In the genomic region with DNA sequence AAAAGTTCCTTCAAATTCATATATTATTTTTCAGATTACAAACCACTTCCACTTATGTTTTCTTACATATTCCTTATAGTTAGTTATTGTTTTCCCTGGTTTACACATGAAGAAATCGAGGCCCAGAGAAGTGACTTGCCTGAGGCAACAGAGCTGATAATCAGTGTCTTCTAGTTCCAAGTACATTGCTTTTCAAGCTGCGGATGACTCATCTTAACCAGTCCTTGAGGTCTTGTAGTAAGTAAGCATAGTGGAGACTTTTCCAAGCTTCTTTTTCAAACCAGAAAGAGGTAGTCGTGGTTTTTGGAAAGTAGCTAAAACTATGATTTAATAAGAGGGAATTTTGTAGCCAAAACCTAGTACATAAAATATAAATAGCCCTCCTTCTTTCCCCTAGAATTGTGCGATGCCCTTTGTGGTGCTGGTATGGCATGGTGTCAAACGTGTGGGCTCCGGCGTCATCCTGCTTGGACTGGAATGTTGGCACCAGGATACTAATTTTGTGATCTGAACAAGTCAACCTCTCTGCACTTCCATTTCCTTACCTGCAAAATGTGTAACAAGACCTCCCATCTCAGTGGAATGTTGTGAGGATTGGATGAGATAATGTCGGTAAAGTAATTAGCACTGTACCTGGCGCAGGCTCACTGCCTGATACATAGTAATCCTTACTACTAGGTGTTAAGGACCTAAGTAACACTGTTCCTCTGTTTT, we compare ENCODE assay signal across 13 cellular contexts. TPM values are rescaled to one million over a fixed set of nuclear protein-coding genes. Genes with fewer than 3 reads are reported as not detected.
DNase-seq lines count a peak whose midpoint lies in the region; ATAC-seq and TF ChIP-seq lines count a peak whose summit lies in the region.
"Had no signal": no experiment of that assay in that cellular context is flagged by ENCODE, and none has a peak within 500 bp of the region (broad histone marks: within the 10 kb centered on the region; RNA-seq: fewer than 3 reads in every experiment).

No MANE protein-coding gene starts in this region.

- H3K4me1 Mint-ChIP-seq in activated CD4-positive, alpha-beta T cell treated with anti-CD3 and anti-CD28 coated beads for 36 hours = peaks cover 3% of the 10 kb centered on the region
- H3K4me1 Mint-ChIP-seq: immature natural killer cell had no signal

- TF ChIP-seq POLR2A in thyroid gland (IDR thresholded peaks at IDR 0.05) = no peak

- no peak for TF ChIP-seq CTCF in foreskin fibroblast (IDR thresholded peaks at IDR 0.05; ENCODE audit: low read depth, low read length)
- no peak for TF ChIP-seq CTCF in thyroid gland (IDR thresholded peaks at IDR 0.05)

- 50 to 55% methylated on average over 9 of the region's 9 CpGs for WGBS in thyroid gland, 2 donors

- no peak overlapping the region for H3K4me3 Mint-ChIP-seq in activated CD4-positive, alpha-beta T cell treated with anti-CD3 and anti-CD28 coated beads for 36 hours
- H3K4me3 Mint-ChIP-seq: immature natural killer cell had no signal

- peak overlapping the region in 1 of 3 donors; percentile 57 for H3K27ac ChIP-seq in thyroid gland
- H3K27ac ChIP-seq: cardiac muscle cell had no signal

- CTCF ChIA-PET in activated CD4-positive, alpha-beta T cell treated with anti-CD3 and anti-CD28 coated beads for 36 hours (lab: Charles Lee) = interaction anchor here (0.8 to 1.0 kb wide), 3 partner anchors 13 to 136 kb away, joined by 4 to 5 read pairs (median 4); no protein-coding TSS in a partner anchor

- ATAC-seq in activated CD4-positive, alpha-beta T cell treated with anti-CD3 and anti-CD28 coated beads for 36 hours = peak; percentile 44
- ATAC-seq in GM19395 (IDR thresholded peaks at IDR 0.05; ENCODE audit: unreplicated experiment) (no peak), GM18511 (IDR thresholded peaks at IDR 0.05; ENCODE audit: unreplicated experiment) (no peak)

- intact Hi-C loops in activated CD4-positive, alpha-beta T cell treated with anti-CD3 and anti-CD28 coated beads for 36 hours (cut with DNase I, micrococcal nuclease) = no loop called here
- intact Hi-C loops in thyroid gland (cut with DNase I) = no loop called here

- DNase-seq in activated CD4-positive, alpha-beta T cell treated with anti-CD3 and anti-CD28 coated beads for 36 hours = no peak
- DNase-seq in activated CD4-positive, alpha-beta T cell treated with anti-CD3 and anti-CD28 coated beads for 48 hours = no peak
- peak; percentile 95 for DNase-seq in adipocyte (ENCODE audit: low read depth)
- DNase-seq in foreskin fibroblast = peak; percentile 82 to 91
- peak; percentile 31 to 34 for DNase-seq in thyroid gland
- DNase-seq in NCI-H1092 (lab: John Stamatoyannopoulos, UW) = no peak
- DNase-seq: activated CD4-positive, alpha-beta T cell treated with anti-CD3 and anti-CD28 coated beads, Interleukin-2, amount 50 U/mL, for 4 hours; immature natural killer cell; NCI-H1436 treated with DMSO at 0.1 percent for 48 hours; SHP77 treated with DMSO at 0.1 percent for 48 hours had no signal

- no peaks in the 10 kb centered on the region for H3K36me3 Mint-ChIP-seq in activated CD4-positive, alpha-beta T cell treated with anti-CD3 and anti-CD28 coated beads for 36 hours (ENCODE audit: low read depth)
- H3K36me3 Mint-ChIP-seq: immature natural killer cell had no signal

- H3K4me3 ChIP-seq in adipocyte (ENCODE audit: low read length) (peak overlapping the region; percentile 31), foreskin fibroblast (ENCODE audit: low read depth in 1 of 2, low read length in 2 of 2) (no peak overlapping the region), thyroid gland (replicated peaks in 1 of 3) (no peak overlapping the region)
- H3K4me3 ChIP-seq: cardiac muscle cell had no signal

- peaks cover 43% of the 10 kb centered on the region for H3K27me3 Mint-ChIP-seq in activated CD4-positive, alpha-beta T cell treated with anti-CD3 and anti-CD28 coated beads for 36 hours

- H3K27me3 ChIP-seq in adipocyte (replicated peaks; ENCODE audit: control insufficient read depth, insufficient read depth, low read length) (no peaks in the 10 kb centered on the region), thyroid gland (no peaks in the 10 kb centered on the region)
- H3K27me3 ChIP-seq: cardiac muscle cell had no signal

- peaks cover 16% of the 10 kb centered on the region for H3K4me1 ChIP-seq in adipocyte (ENCODE audit: control insufficient read depth, insufficient read depth, low read length)
- H3K4me1 ChIP-seq in thyroid gland = peaks cover 0 to 10% of the 10 kb centered on the region in 2 donors

- H3K36me3 ChIP-seq in adipocyte (ENCODE audit: control insufficient read depth, insufficient read depth, low read length, severe bottlenecking) (no peaks in the 10 kb centered on the region), thyroid gland (no peaks in the 10 kb centered on the region)
- H3K36me3 ChIP-seq: cardiac muscle cell had no signal

- peak overlapping the region; percentile 21 for H3K9ac ChIP-seq in adipocyte (ENCODE audit: low read length)

- no peak overlapping the region for H3K27ac Mint-ChIP-seq in activated CD4-positive, alpha-beta T cell treated with anti-CD3 and anti-CD28 coated beads for 36 hours
- H3K27ac Mint-ChIP-seq: immature natural killer cell had no signal

- H3K9me3 Mint-ChIP-seq in activated CD4-positive, alpha-beta T cell treated with anti-CD3 and anti-CD28 coated beads for 36 hours (ENCODE audit: low read depth) = peaks cover 4% of the 10 kb centered on the region
- H3K9me3 Mint-ChIP-seq: immature natural killer cell had no signal

- POLR2A ChIA-PET in activated CD4-positive, alpha-beta T cell treated with anti-CD3 and anti-CD28 coated beads for 36 hours (lab: Charles Lee) = no interaction called here

- H3K9me3 ChIP-seq in adipocyte (ENCODE audit: control insufficient read depth, low read length) = no peaks in the 10 kb centered on the region
- no peaks in the 10 kb centered on the region for H3K9me3 ChIP-seq in thyroid gland

RNA-seq across cellular contexts. Expression of a gene that starts 19.0 kb away (rescaled TPM):
- 10 to 100 TPM; 58.8 to 78.4 TPM for total RNA-seq in activated CD4-positive, alpha-beta T cell treated with anti-CD3 and anti-CD28 coated beads for 36 hours
- 100 to 1,000 TPM; 111 to 233 (median 174) TPM for total RNA-seq in thyroid gland

Comparison
In these comparisons a context has a peak if more than half of its experiments do, and no peak if none do; other contexts are left out.
1. DNase-seq: peak in adipocyte (single experiment), foreskin fibroblast (2 of 2) and thyroid gland (2 of 2); none in activated CD4-positive, alpha-beta T cell treated with anti-CD3 and anti-CD28 coated beads for 36 hours (single experiment), activated CD4-positive, alpha-beta T cell treated with anti-CD3 and anti-CD28 coated beads for 48 hours (single experiment) and NCI-H1092 (single experiment).